Comparison of ENCODE assay signal across 10 cellular contexts in the genomic region with DNA sequence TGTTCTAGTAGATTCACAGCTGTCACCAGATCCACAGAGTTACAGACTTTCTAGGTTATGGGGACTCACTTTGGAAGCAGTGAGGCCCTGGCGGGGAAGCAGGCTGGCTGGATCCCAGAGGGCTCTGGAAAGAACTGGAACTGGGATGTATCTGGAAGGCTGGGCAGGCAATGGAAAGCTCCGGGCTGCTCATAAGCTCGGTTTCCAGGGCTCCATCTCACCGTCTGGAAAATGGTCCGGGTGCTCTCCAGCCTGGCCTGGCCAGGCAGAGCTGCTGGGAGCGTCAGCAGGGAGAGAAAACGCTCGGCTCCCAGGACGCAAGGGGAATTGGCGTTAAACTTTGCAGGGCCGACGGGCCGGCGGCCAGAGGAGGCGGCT. TPM values are rescaled to one million over a fixed set of nuclear protein-coding genes. Genes with fewer than 3 reads are reported as not detected.
DNase-seq lines count a peak whose midpoint lies in the region; ATAC-seq lines count a peak whose summit lies in the region.
"Had no signal": no experiment of that assay in that cellular context is flagged by ENCODE, and none has a peak within 500 bp of the region (broad histone marks: within the 10 kb centered on the region; RNA-seq: fewer than 3 reads in every experiment).

No MANE protein-coding gene starts in this region.

- no peak overlapping the region for H3K14ac ChIP-seq in mesenchymal stem cell (ENCODE audit: low read length in 2 of 2)

- DNase-seq in NCI-H1105 treated with DMSO at 0.1 percent for 48 hours (lab: John Stamatoyannopoulos, UW) = peak; percentile 58
- DNase-seq in NCI-H1105 (lab: John Stamatoyannopoulos, UW) = no peak
- DNase-seq in cerebellar cortex (ENCODE audit: low spot score) = peak; percentile 72
- no peak for DNase-seq in mesenchymal stem cell
- DNase-seq in superior temporal gyrus (ENCODE audit: extremely low spot score) = peak; percentile 48
- DNase-seq in T1000 (lab: John Stamatoyannopoulos, UW) = no peak
- DNase-seq in activated CD8-positive, alpha-beta T cell treated with anti-CD3 and anti-CD28 coated beads, Interleukin-2, amount 10 ng/mL, durations not matched to agents 7 days and 5 days = no peak
- DNase-seq: HCEC 1CT, IMR-90 had no signal

- H3K36me3 ChIP-seq in mesenchymal stem cell (ENCODE audit: control insufficient read depth in 1 of 2, insufficient read depth in 2 of 2, low read depth in 1 of 2, low read length in 2 of 2) = no peaks in the 10 kb centered on the region

- peaks cover 45 to 74% of the 10 kb centered on the region in 2 experiments for H3K27me3 ChIP-seq in mesenchymal stem cell (ENCODE audit: control insufficient read depth in 1 of 2, insufficient read depth in 1 of 2, low read length in 2 of 2)

- no peaks in the 10 kb centered on the region for H3K9me3 Mint-ChIP-seq in activated CD8-positive, alpha-beta T cell treated with anti-CD3 and anti-CD28 coated beads, Interleukin-2, amount 10 ng/mL, durations not matched to agents 7 days and 5 days (ENCODE audit: insufficient read depth)

- no peak overlapping the region for H3K27ac Mint-ChIP-seq in activated CD8-positive, alpha-beta T cell treated with anti-CD3 and anti-CD28 coated beads, Interleukin-2, amount 10 ng/mL, durations not matched to agents 7 days and 5 days

- H2BK120ac ChIP-seq in mesenchymal stem cell (ENCODE audit: low read depth, low read length) = no peak overlapping the region

- H3K4me3 Mint-ChIP-seq in activated CD8-positive, alpha-beta T cell treated with anti-CD3 and anti-CD28 coated beads, Interleukin-2, amount 10 ng/mL, durations not matched to agents 7 days and 5 days = no peak overlapping the region

- H3K36me3 Mint-ChIP-seq in activated CD8-positive, alpha-beta T cell treated with anti-CD3 and anti-CD28 coated beads, Interleukin-2, amount 10 ng/mL, durations not matched to agents 7 days and 5 days (ENCODE audit: low read depth) = no peaks in the 10 kb centered on the region

- H3K79me1 ChIP-seq in mesenchymal stem cell (replicated peaks; ENCODE audit: low read length, poor library complexity, severe bottlenecking) = no peaks in the 10 kb centered on the region

- no peak overlapping the region for H2BK12ac ChIP-seq in mesenchymal stem cell (ENCODE audit: low read length in 2 of 2)

- CTCF ChIA-PET in activated CD8-positive, alpha-beta T cell treated with anti-CD3 and anti-CD28 coated beads, Interleukin-2, amount 10 ng/mL, durations not matched to agents 7 days and 5 days (lab: Charles Lee) = no interaction called here

- H3K27me3 Mint-ChIP-seq in activated CD8-positive, alpha-beta T cell treated with anti-CD3 and anti-CD28 coated beads, Interleukin-2, amount 10 ng/mL, durations not matched to agents 7 days and 5 days (ENCODE audit: low read depth) = peaks cover 52% of the 10 kb centered on the region

- 12% methylated on average over 5 of the region's 15 CpGs for WGBS in mesenchymal stem cell

- H2BK15ac ChIP-seq in mesenchymal stem cell (ENCODE audit: low read depth, poor library complexity, severe bottlenecking) = no peak overlapping the region

- H3K4ac ChIP-seq in mesenchymal stem cell (ENCODE audit: low read depth in 1 of 2, low read length in 2 of 2) = no peak overlapping the region

- no peak overlapping the region for H4K8ac ChIP-seq in mesenchymal stem cell (ENCODE audit: low read length)

- no peak overlapping the region for H3K23ac ChIP-seq in mesenchymal stem cell (ENCODE audit: low read length in 2 of 2)

- no peak overlapping the region for H3K27ac ChIP-seq in mesenchymal stem cell (ENCODE audit: low read length, poor library complexity, severe bottlenecking)

- ATAC-seq in GM18502 (IDR thresholded peaks at IDR 0.05; ENCODE audit: poor library complexity, unreplicated experiment) = no peak
- no peak for ATAC-seq in activated CD8-positive, alpha-beta T cell treated with anti-CD3 and anti-CD28 coated beads, Interleukin-2, amount 10 ng/mL, durations not matched to agents 7 days and 5 days

- H2BK5ac ChIP-seq in mesenchymal stem cell (ENCODE audit: low read depth, low read length, poor library complexity, severe bottlenecking) = no peak overlapping the region

- peaks cover 7% of the 10 kb centered on the region for H3K4me1 ChIP-seq in mesenchymal stem cell (ENCODE audit: control insufficient read depth, insufficient read depth, low read depth, low read length)

- H2AFZ ChIP-seq in mesenchymal stem cell (ENCODE audit: low read depth, low read length) = no peak overlapping the region

- no peaks in the 10 kb centered on the region for H3K9me3 ChIP-seq in mesenchymal stem cell (ENCODE audit: control insufficient read depth, low read length)

- no peak overlapping the region for H3K9ac ChIP-seq in mesenchymal stem cell (ENCODE audit: low read length)

- H2AK5ac ChIP-seq in mesenchymal stem cell (ENCODE audit: low read length, severe bottlenecking) = no peak overlapping the region

- no peaks in the 10 kb centered on the region for H3K4me1 Mint-ChIP-seq in activated CD8-positive, alpha-beta T cell treated with anti-CD3 and anti-CD28 coated beads, Interleukin-2, amount 10 ng/mL, durations not matched to agents 7 days and 5 days (ENCODE audit: low read depth)

- peak overlapping the region; percentile 53 for H3K4me2 ChIP-seq in mesenchymal stem cell (ENCODE audit: low read length, poor library complexity, severe bottlenecking)

- H4K91ac ChIP-seq in mesenchymal stem cell (ENCODE audit: low read length) = no peak overlapping the region

- H3K18ac ChIP-seq in mesenchymal stem cell (ENCODE audit: low read depth in 1 of 2, low read length in 2 of 2) = no peak overlapping the region

- POLR2A ChIA-PET in activated CD8-positive, alpha-beta T cell treated with anti-CD3 and anti-CD28 coated beads, Interleukin-2, amount 10 ng/mL, durations not matched to agents 7 days and 5 days (lab: Charles Lee) = no interaction called here

- peak overlapping the region in 1 of 2 experiments; percentile 31 for H3K4me3 ChIP-seq in mesenchymal stem cell (ENCODE audit: insufficient read depth in 1 of 2, low read depth in 1 of 2, low read length in 2 of 2)

RNA-seq across cellular contexts. Expression of gene SEZ6L, which starts 0.3 kb away (rescaled TPM):
- not detected for polyA plus RNA-seq in mesenchymal stem cell (2013, experiment 1 of 2)
- not detected for polyA plus RNA-seq in mesenchymal stem cell (2013, experiment 2 of 2)
- total RNA-seq in activated CD8-positive, alpha-beta T cell treated with anti-CD3 and anti-CD28 coated beads, Interleukin-2, amount 10 ng/mL, durations not matched to agents 7 days and 5 days = not detected
- total RNA-seq: IMR-90 had no signal
- polyA plus RNA-seq: IMR-90 had no signal

Comparison
In these comparisons a context has a peak if more than half of its experiments do, and no peak if none do; other contexts are left out.
1. DNase-seq: peak in NCI-H1105 treated with DMSO at 0.1 percent for 48 hours (single experiment), cerebellar cortex (single experiment) and superior temporal gyrus (single experiment); none in NCI-H1105 (single experiment), mesenchymal stem cell (single experiment), T1000 (single experiment) and activated CD8-positive, alpha-beta T cell treated with anti-CD3 and anti-CD28 coated beads, Interleukin-2, amount 10 ng/mL, durations not matched to agents 7 days and 5 days (single experiment).